In the genomic region with DNA sequence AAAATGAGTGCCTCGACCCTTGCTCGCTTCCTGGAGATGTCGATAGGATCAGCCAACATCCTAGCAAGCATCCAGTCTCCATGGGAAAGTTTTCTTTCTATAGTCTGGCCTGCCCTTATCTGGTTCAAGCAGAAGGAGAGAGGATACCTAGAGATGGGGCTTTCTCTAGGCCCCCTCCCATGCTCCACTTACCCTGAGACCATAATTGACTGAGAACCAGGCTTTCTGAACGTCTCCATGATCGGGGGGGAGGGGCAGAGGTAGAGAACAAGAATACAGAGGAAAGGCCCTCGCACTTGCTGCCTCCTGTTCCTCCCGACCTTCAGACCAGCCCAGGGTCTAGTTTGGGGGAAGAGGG, we compare ENCODE assay signal across 19 cellular contexts.
"Had no signal": no experiment of that assay in that cellular context is flagged by ENCODE, and none has a peak within 500 bp of the region (broad histone marks: within the 10 kb centered on the region; RNA-seq: fewer than 3 reads in every experiment).

No MANE protein-coding gene starts in this region.

- H3K9me3 Mint-ChIP-seq: activated naive CD8-positive, alpha-beta T cell treated with anti-CD3 and anti-CD28 coated beads for 36 hours; activated T-cell treated with anti-CD3 and anti-CD28 coated beads, Interleukin-2, amount 50 U/mL, for 24 hours; activated T-helper 2 cell treated with anti-CD3 and anti-CD28 coated beads, Interferon-gamma antibody, Interleukin-2, Interleukin-4, amounts not matched to agents 10 μg/mL and 5 μg/mL and 100 μg/mL, durations not matched to agents 14 hours and 24 hours and 36 hours; natural killer cell; stimulated activated effector memory CD8-positive, alpha-beta T cell treated with anti-CD3 and anti-CD28 coated beads, Interleukin-12 subunit alpha, Interleukin-12 subunit beta, amount 100 ng/mL, for 72 hours; stimulated activated naive CD8-positive, alpha-beta T cell treated with anti-CD3 and anti-CD28 coated beads, Interleukin-15, amount 100 ng/mL, for 72 hours; T-cell; T-helper 2 cell treated with Interferon-gamma antibody and Interleukin-4, amounts not matched to agents 5 μg/mL and 100 μg/mL, for 36 hours had no signal

- H3K27ac Mint-ChIP-seq: activated naive CD8-positive, alpha-beta T cell treated with anti-CD3 and anti-CD28 coated beads for 36 hours; activated T-cell treated with anti-CD3 and anti-CD28 coated beads, Interleukin-2, amount 50 U/mL, for 24 hours; activated T-helper 2 cell treated with anti-CD3 and anti-CD28 coated beads, Interferon-gamma antibody, Interleukin-2, Interleukin-4, amounts not matched to agents 10 μg/mL and 5 μg/mL and 100 μg/mL, durations not matched to agents 14 hours and 24 hours and 36 hours; natural killer cell; stimulated activated effector memory CD8-positive, alpha-beta T cell treated with anti-CD3 and anti-CD28 coated beads, Interleukin-12 subunit alpha, Interleukin-12 subunit beta, amount 100 ng/mL, for 72 hours; stimulated activated naive CD8-positive, alpha-beta T cell treated with anti-CD3 and anti-CD28 coated beads, Interleukin-15, amount 100 ng/mL, for 72 hours; T-cell; T-helper 2 cell treated with Interferon-gamma antibody and Interleukin-4, amounts not matched to agents 5 μg/mL and 100 μg/mL, for 36 hours had no signal

- H3K36me3 Mint-ChIP-seq: activated naive CD8-positive, alpha-beta T cell treated with anti-CD3 and anti-CD28 coated beads for 36 hours; natural killer cell; stimulated activated effector memory CD8-positive, alpha-beta T cell treated with anti-CD3 and anti-CD28 coated beads, Interleukin-12 subunit alpha, Interleukin-12 subunit beta, amount 100 ng/mL, for 72 hours; T-cell had no signal

- H3K27me3 ChIP-seq: gastroesophageal sphincter, right lobe of liver had no signal

- DNase-seq: activated naive CD4-positive, alpha-beta T cell treated with Interleukin-2 at 50 U/mL for 16 hours; activated naive CD8-positive, alpha-beta T cell treated with anti-CD3 and anti-CD28 coated beads for 36 hours; activated T-cell treated with anti-CD3 and anti-CD28 coated beads, Interleukin-2, amount 50 U/mL, for 24 hours; head of caudate nucleus; hypothalamus; left ventricle myocardium inferior; natural killer cell; right lobe of liver; stimulated activated CD4-positive, alpha-beta T cell treated with anti-CD3 and anti-CD28 coated beads, Interleukin-1b, Interleukin-23, amount 100 ng/mL, for 48 hours; stimulated activated naive CD8-positive, alpha-beta T cell treated with anti-CD3 and anti-CD28 coated beads, Interleukin-15, amount 100 ng/mL, for 72 hours; T-cell had no signal

- H3K4me1 Mint-ChIP-seq: activated naive CD8-positive, alpha-beta T cell treated with anti-CD3 and anti-CD28 coated beads for 36 hours; natural killer cell; stimulated activated naive CD8-positive, alpha-beta T cell treated with anti-CD3 and anti-CD28 coated beads, Interleukin-15, amount 100 ng/mL, for 72 hours; T-cell had no signal

- H3K27me3 Mint-ChIP-seq: activated naive CD8-positive, alpha-beta T cell treated with anti-CD3 and anti-CD28 coated beads for 36 hours; stimulated activated naive CD8-positive, alpha-beta T cell treated with anti-CD3 and anti-CD28 coated beads, Interleukin-15, amount 100 ng/mL, for 72 hours had no signal

- H3K9me3 ChIP-seq: gastroesophageal sphincter, left ventricle myocardium inferior, neutrophil, right lobe of liver had no signal

- H3K4me1 ChIP-seq: gastroesophageal sphincter, left ventricle myocardium inferior, parathyroid adenoma, right lobe of liver had no signal

- H3K4me3 Mint-ChIP-seq: activated naive CD8-positive, alpha-beta T cell treated with anti-CD3 and anti-CD28 coated beads for 36 hours; activated T-cell treated with anti-CD3 and anti-CD28 coated beads, Interleukin-2, amount 50 U/mL, for 24 hours; natural killer cell; stimulated activated effector memory CD8-positive, alpha-beta T cell treated with anti-CD3 and anti-CD28 coated beads, Interleukin-12 subunit alpha, Interleukin-12 subunit beta, amount 100 ng/mL, for 72 hours; stimulated activated naive CD8-positive, alpha-beta T cell treated with anti-CD3 and anti-CD28 coated beads, Interleukin-15, amount 100 ng/mL, for 72 hours; T-cell; T-helper 2 cell treated with Interferon-gamma antibody and Interleukin-4, amounts not matched to agents 5 μg/mL and 100 μg/mL, for 36 hours had no signal

- H3K36me3 ChIP-seq: gastroesophageal sphincter, left ventricle myocardium inferior, neutrophil, right lobe of liver had no signal

- ATAC-seq: gastroesophageal sphincter; natural killer cell; stimulated activated effector memory CD8-positive, alpha-beta T cell treated with anti-CD3 and anti-CD28 coated beads, Interleukin-12 subunit alpha, Interleukin-12 subunit beta, amount 100 ng/mL, for 72 hours; stimulated activated naive CD8-positive, alpha-beta T cell treated with anti-CD3 and anti-CD28 coated beads, Interleukin-15, amount 100 ng/mL, for 72 hours; T-cell had no signal

- H3K27ac ChIP-seq: coronary artery, gastroesophageal sphincter, left ventricle myocardium inferior, neutrophil, parathyroid adenoma, right lobe of liver had no signal

- H3K4me3 ChIP-seq: coronary artery, gastroesophageal sphincter, left ventricle myocardium inferior, right lobe of liver, skin epidermis had no signal
